8 cellular contexts compared by ENCODE assay signal in the genomic region with DNA sequence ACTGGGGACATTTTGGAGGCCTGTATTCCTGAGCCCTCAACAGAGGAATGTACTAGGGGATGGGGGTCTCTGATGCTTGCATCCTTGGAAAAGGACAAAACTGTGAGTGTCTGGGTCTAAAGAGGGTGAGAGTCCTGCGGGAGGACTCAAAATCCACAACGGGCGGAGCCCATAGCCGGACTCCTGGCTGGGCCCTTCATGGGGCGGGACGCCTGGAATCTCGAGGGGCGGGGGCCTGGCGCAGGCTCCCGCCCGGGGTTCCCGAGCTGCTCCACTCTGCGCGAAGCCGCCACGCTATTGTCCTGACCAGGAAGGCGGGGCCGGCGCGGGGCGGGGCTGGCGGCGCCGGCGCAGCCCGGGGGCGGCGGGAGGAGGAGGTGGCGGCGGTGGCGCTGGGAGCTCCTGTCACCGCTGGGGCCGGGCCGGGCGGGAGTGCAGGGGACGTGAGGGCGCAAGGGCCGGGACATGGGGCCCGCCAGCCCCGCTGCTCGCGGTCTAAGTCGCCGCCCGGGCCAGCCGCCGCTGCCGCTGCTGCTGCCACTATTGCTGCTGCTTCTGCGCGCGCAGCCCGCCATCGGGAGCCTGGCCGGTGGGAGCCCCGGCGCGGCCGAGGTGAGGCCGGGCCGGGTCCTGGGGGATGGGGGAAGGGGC. TPM values are rescaled to one million over a fixed set of nuclear protein-coding genes. Genes with fewer than 3 reads are reported as not detected.
DNase-seq lines count a peak whose midpoint lies in the region; ATAC-seq lines count a peak whose summit lies in the region.

A gene (plus strand): TSS at position 403 of the 651 bp plus-strand sequence. CDS start 63 bp downstream, at position 466.

- in situ Hi-C loops in SK-MEL-5 (cut with HindIII; ENCODE audit: low pct_unique_long_range_greater_than_20kb, low sequenced_read_pairs): no loop called here

- H3K9me3 Mint-ChIP-seq in activated naive CD4-positive, alpha-beta T cell treated with anti-CD3 and anti-CD28 coated beads, Interleukin-2, amount 50 U/mL, for 72 hours: no peaks in the 10 kb centered on the region

- intact Hi-C loops in Right ventricle myocardium superior (cut with DNase I): no loop called here

- peak; percentile 66 for DNase-seq in COR-L47 (lab: John Stamatoyannopoulos, UW)
- peak; percentile 71 for DNase-seq in HT-29 (ENCODE audit: low spot score)
- DNase-seq in SK-MEL-5 (ENCODE audit: low read depth, low spot score): peak; percentile 37
- DNase-seq in activated naive CD4-positive, alpha-beta T cell treated with anti-CD3 and anti-CD28 coated beads, Interleukin-2, amount 50 U/mL, for 72 hours (ENCODE audit: low spot score in 2 of 2): peak; percentile 62 to 79
- DNase-seq in Right ventricle myocardium superior: peak; percentile 84
- peak; percentile 91 for DNase-seq in pons (ENCODE audit: low spot score)

- peak within 1 kb of the TSS; percentile 40 for H3K4me3 ChIP-seq in urinary bladder (ENCODE audit: low read depth, low read length)

- no peaks in the 10 kb centered on the region for H3K36me3 ChIP-seq in urinary bladder (ENCODE audit: insufficient read depth)

- H3K36me3 Mint-ChIP-seq in activated naive CD4-positive, alpha-beta T cell treated with anti-CD3 and anti-CD28 coated beads, Interleukin-2, amount 50 U/mL, for 72 hours: no peaks in the 10 kb centered on the region

- H3K27ac ChIP-seq in urinary bladder (ENCODE audit: low read depth): no peak within 1 kb of the TSS

- H3K27ac Mint-ChIP-seq in activated naive CD4-positive, alpha-beta T cell treated with anti-CD3 and anti-CD28 coated beads, Interleukin-2, amount 50 U/mL, for 72 hours: no peak within 1 kb of the TSS

- peaks cover 4% of the 10 kb centered on the region for H3K4me1 ChIP-seq in urinary bladder (ENCODE audit: insufficient read depth)

- peak; percentile 68 to 83 for ATAC-seq in activated naive CD4-positive, alpha-beta T cell treated with anti-CD3 and anti-CD28 coated beads, Interleukin-2, amount 50 U/mL, for 72 hours
- peak; percentile 96 for ATAC-seq in Right ventricle myocardium superior (ENCODE audit: poor library complexity)
- no peak for ATAC-seq in GM19463 (IDR thresholded peaks at IDR 0.05; ENCODE audit: unreplicated experiment)

- WGBS in urinary bladder: under 1% methylated on average over 60 of the region's 60 CpGs

RNA-seq across cellular contexts. Expression of the gene that starts here (rescaled TPM):
- total RNA-seq in HT-29 (2014; rRNA removed; shearing (Covaris generic)): 7.0 and 12.6 TPM in 2 replicates
- 9.2 and 13.5 TPM in 2 replicates for total RNA-seq in SK-MEL-5 (2014; rRNA removed; shearing (Covaris generic))
- polyA plus RNA-seq in SK-MEL-5 (2015; cell fraction: cytosol; rRNA removed): 35.6 and 55.6 TPM in 2 replicates
- polyA plus RNA-seq in SK-MEL-5 (2015; cell fraction: nucleus; rRNA removed): 12.0 and 12.6 TPM in 2 replicates
- 1 to 10 TPM; 2.9 to 9.3 TPM for total RNA-seq in activated naive CD4-positive, alpha-beta T cell treated with anti-CD3 and anti-CD28 coated beads, Interleukin-2, amount 50 U/mL, for 72 hours
- total RNA-seq in Right ventricle myocardium superior (17.8 TPM), urinary bladder (3.0 TPM)
- polyA plus RNA-seq in urinary bladder: 5.8 TPM

Comparison
In these comparisons a context has a peak if more than half of its experiments do, and no peak if none do; other contexts are left out.
1. DNase-seq: peak in every context shown above with its lines; median percentile 91 in pons; 84 in Right ventricle myocardium superior; 71 in HT-29; 70 in activated naive CD4-positive, alpha-beta T cell treated with anti-CD3 and anti-CD28 coated beads, Interleukin-2, amount 50 U/mL, for 72 hours; 66 in COR-L47; 37 in SK-MEL-5.